ENCODE assay signal across 27 cellular contexts in the genomic region with DNA sequence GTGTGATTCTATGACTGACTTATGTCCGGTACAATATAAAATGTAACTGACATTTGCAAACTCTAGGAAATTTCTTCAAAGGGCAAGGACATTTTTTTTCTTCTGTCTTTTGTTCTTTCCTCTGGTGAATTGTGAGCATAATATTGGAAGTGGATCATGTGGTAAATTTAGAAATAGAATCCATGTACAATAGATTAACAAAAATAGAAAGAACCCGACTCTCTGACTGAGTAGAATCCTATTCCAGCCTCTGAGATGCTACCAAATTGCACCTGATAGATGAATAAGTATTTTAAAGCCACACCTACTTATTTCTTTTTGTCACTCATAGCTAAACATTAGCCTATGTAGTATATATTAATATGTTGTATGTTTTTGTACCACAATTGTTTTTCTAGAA.
DNase-seq lines count a peak whose midpoint lies in the region; ATAC-seq and TF ChIP-seq lines count a peak whose summit lies in the region.
"Had no signal": no experiment of that assay in that cellular context is flagged by ENCODE, and none has a peak within 500 bp of the region (broad histone marks: within the 10 kb centered on the region; RNA-seq: fewer than 3 reads in every experiment).

No MANE protein-coding gene starts in this region.

- DNase-seq in left ventricle myocardium superior (no peak), right atrium auricular region (ENCODE audit: low spot score) (no peak)
- DNase-seq: 8988T; ACHN; AML-193; BE2C; C1 segment of cervical spinal cord; Caco-2; Calu3; CD4-positive, alpha-beta memory T cell; CD4-positive, alpha-beta T cell; CD4-positive, CD25-positive, alpha-beta regulatory T cell; CD8-positive, alpha-beta memory T cell; CD8-positive, alpha-beta T cell; COR-L47; DMS 273 treated with DMSO at 0.1 percent for 48 hours; DMS153; DMS53; DMS79; DMS79 treated with DMSO at 0.1 percent for 48 hours; DND-41; EL had no signal

- no peaks in the 10 kb centered on the region for H3K4me1 ChIP-seq in right atrium auricular region
- H3K4me1 ChIP-seq: A549, BE2C, Caco-2 had no signal

- intact Hi-C loops in left ventricle myocardium superior (cut with micrococcal nuclease): no loop called here

- no peak overlapping the region for H3K4me3 ChIP-seq in right atrium auricular region
- H3K4me3 ChIP-seq: A549; BLaER1; BLaER1 treated with 17β-estradiol and CSF1 and Interleukin-3, amounts not matched to agents 10 nM and 100 nM had no signal

- H3K36me3 ChIP-seq in right atrium auricular region: no peaks in the 10 kb centered on the region
- H3K36me3 ChIP-seq: BE2C; BLaER1; BLaER1 treated with 17β-estradiol and CSF1 and Interleukin-3, amounts not matched to agents 10 nM and 100 nM had no signal

- H3K9me3 ChIP-seq in right atrium auricular region: no peaks in the 10 kb centered on the region
- H3K9me3 ChIP-seq: A549, BE2C, BLaER1, Caco-2 had no signal

- no peak for TF ChIP-seq CTCF in right atrium auricular region (IDR thresholded peaks at IDR 0.05)

- no peak overlapping the region for H3K27ac ChIP-seq in right atrium auricular region
- H3K27ac ChIP-seq: 22Rv1; A549; BLaER1; BLaER1 treated with 17β-estradiol and CSF1 and Interleukin-3, amounts not matched to agents 10 nM and 100 nM; C4-2B had no signal

- ATAC-seq in left ventricle myocardium superior: peak; percentile 56
- ATAC-seq: A549; CD8-positive, alpha-beta T cell had no signal

- H3K27me3 ChIP-seq in right atrium auricular region: no peaks in the 10 kb centered on the region
- H3K27me3 ChIP-seq: BE2C; BLaER1; BLaER1 treated with 17β-estradiol and CSF1 and Interleukin-3, amounts not matched to agents 10 nM and 100 nM had no signal
